In genomic region chr1:181369416-181369815, GRCh38 we compare ENCODE assay signal across 2 cellular contexts.
TF ChIP-seq lines count a peak whose summit lies in the region.

No MANE protein-coding gene starts in this region.

TF ChIP-seq in GM23338, 12 proteins besides CTCF, POLR2A, EP300 and RAD21:
- TF ChIP-seq STAT1 (IDR thresholded peaks at IDR 0.05; ENCODE audit: unreplicated experiment) (no peak), EZH2 (IDR thresholded peaks at IDR 0.05; ENCODE audit: low read depth, unreplicated experiment) (no peak), REST (IDR thresholded peaks at IDR 0.05; ENCODE audit: unreplicated experiment) (no peak), NANOG (IDR thresholded peaks at IDR 0.05; ENCODE audit: borderline replicate concordance) (no peak), POLR2AphosphoS5 (IDR thresholded peaks at IDR 0.05; ENCODE audit: low read depth) (no peak)

TF ChIP-seq in H1, 55 proteins besides CTCF, POLR2A, EP300 and RAD21:
- TF ChIP-seq CREB1 (IDR thresholded peaks at IDR 0.05) (no peak), RFX5 (IDR thresholded peaks at IDR 0.05; ENCODE audit: borderline replicate concordance, low read depth, low read length) (no peak), USF2 (IDR thresholded peaks at IDR 0.05; ENCODE audit: low read length) (no peak), SUZ12 (IDR thresholded peaks at IDR 0.05; ENCODE audit: low read length) (no peak), SRF (IDR thresholded peaks at IDR 0.05; ENCODE audit: low read depth, low read length) (no peak), EZH2 (IDR thresholded peaks at IDR 0.05; ENCODE audit: low read depth, low read length, severe bottlenecking) (no peak), KDM4A (IDR thresholded peaks at IDR 0.05; ENCODE audit: low read depth, low read length, severe bottlenecking) (no peak), GABPA (IDR thresholded peaks at IDR 0.05; ENCODE audit: borderline replicate concordance, insufficient read depth, low read length) (no peak), GTF2F1 (IDR thresholded peaks at IDR 0.05; ENCODE audit: borderline replicate concordance, low read depth, low read length) (no peak), SAP30 (IDR thresholded peaks at IDR 0.05; ENCODE audit: insufficient read depth, insufficient replicate concordance, low read length) (no peak), TEAD4 (IDR thresholded peaks at IDR 0.05; ENCODE audit: low read depth, low read length) (no peak), TAF1 (IDR thresholded peaks at IDR 0.05; ENCODE audit: low read depth, low read length) (no peak), EGR1 (IDR thresholded peaks at IDR 0.05; ENCODE audit: borderline replicate concordance, low read depth, low read length) (no peak), PHF8 (conservative IDR thresholded peaks at IDR 0.05; ENCODE audit: low read depth, low read length) (no peak)
